ENCODE assay signal across 17 cellular contexts in the genomic region with DNA sequence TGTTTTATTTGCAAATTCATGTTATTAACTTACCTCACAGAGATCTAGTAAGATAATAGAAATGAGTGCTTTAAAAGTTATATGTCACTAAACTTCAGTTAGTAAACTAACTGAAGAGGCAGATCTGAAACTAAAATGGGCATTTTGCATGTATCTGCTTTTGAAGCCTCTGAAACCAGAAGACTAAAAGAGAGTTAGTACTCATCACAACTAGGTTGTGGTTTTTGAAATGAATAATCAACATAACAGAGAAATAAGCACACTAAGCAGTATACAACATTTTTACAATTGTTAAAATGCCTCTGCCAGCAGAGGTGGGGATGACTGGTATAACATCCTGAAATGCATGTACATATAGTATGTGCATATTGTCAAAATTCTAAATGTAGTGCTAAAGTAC.
DNase-seq lines count a peak whose midpoint lies in the region; ATAC-seq, FAIRE-seq and TF ChIP-seq lines count a peak whose summit lies in the region.
"Had no signal": no experiment of that assay in that cellular context is flagged by ENCODE, and none has a peak within 500 bp of the region (broad histone marks: within the 10 kb centered on the region; RNA-seq: fewer than 3 reads in every experiment).

No MANE protein-coding gene starts in this region.

- ATAC-seq in A549 (no peak), GM21825 (IDR thresholded peaks at IDR 0.05; ENCODE audit: unreplicated experiment) (peak; percentile 98), HG03139 (IDR thresholded peaks at IDR 0.05; ENCODE audit: unreplicated experiment) (peak; percentile 99), heart right ventricle (no peak)
- ATAC-seq: gastroesophageal sphincter had no signal

- intact Hi-C loops in heart right ventricle (cut with DNase I): no loop called here
- intact Hi-C loops in Calu3 (cut with micrococcal nuclease; ENCODE audit: unreplicated experiment): no loop called here

- H3K4me2 ChIP-seq in A549: no peak overlapping the region
- H3K4me2 ChIP-seq: smooth muscle cell had no signal

- H3K9me3 ChIP-seq in A549: no peaks in the 10 kb centered on the region
- no peaks in the 10 kb centered on the region; the same call in 1 of the 2 replicates for H3K9me3 ChIP-seq in HAP-1
- no peaks in the 10 kb centered on the region for H3K9me3 ChIP-seq in heart right ventricle
- H3K9me3 ChIP-seq: gastroesophageal sphincter, Peyer's patch had no signal

- H3K4me1 Mint-ChIP-seq in Calu3 (ENCODE audit: low read depth, unreplicated experiment): no peaks in the 10 kb centered on the region
- H3K4me1 Mint-ChIP-seq: neural crest cell had no signal

- no peaks in the 10 kb centered on the region for H3K9me3 Mint-ChIP-seq in Calu3 (ENCODE audit: low read depth, unreplicated experiment)
- H3K9me3 Mint-ChIP-seq: IgD-negative memory B cell, neural crest cell had no signal

- H3K27ac ChIP-seq in A549 (no peak overlapping the region), heart right ventricle (no peak overlapping the region)
- H3K27ac ChIP-seq: 22Rv1, gastroesophageal sphincter, Peyer's patch had no signal

- no peaks in the 10 kb centered on the region for H3K36me3 ChIP-seq in HAP-1 (replicated peaks)
- no peaks in the 10 kb centered on the region for H3K36me3 ChIP-seq in heart right ventricle
- H3K36me3 ChIP-seq: gastroesophageal sphincter, Peyer's patch had no signal

- POLR2A ChIA-PET in A549 (lab: Yijun Ruan, JAX): no interaction called here

- no peak for TF ChIP-seq EP300 in A549 (IDR thresholded peaks at IDR 0.05)

- no peak overlapping the region for H3K4me3 Mint-ChIP-seq in Calu3 (ENCODE audit: low read depth, unreplicated experiment)
- H3K4me3 Mint-ChIP-seq: dendritic cell treated with granulocyte-macrophage colony-stimulating factor and Interleukin-4, amounts not matched to agents 40 ng/mL and 50 ng/mL, for 4 days; IgD-negative memory B cell; neural crest cell had no signal

- in situ Hi-C loops in HAP-1 (cut with MboI; ENCODE audit: low sequenced_read_pairs): no loop called here

- H3K27me3 Mint-ChIP-seq in Calu3 (ENCODE audit: unreplicated experiment): peaks cover 14% of the 10 kb centered on the region
- H3K27me3 Mint-ChIP-seq: dendritic cell treated with granulocyte-macrophage colony-stimulating factor and Interleukin-4, amounts not matched to agents 40 ng/mL and 50 ng/mL, for 4 days; IgD-negative memory B cell had no signal

- H3K27ac Mint-ChIP-seq in Calu3 (ENCODE audit: unreplicated experiment): no peak overlapping the region
- H3K27ac Mint-ChIP-seq: dendritic cell treated with granulocyte-macrophage colony-stimulating factor and Interleukin-4, amounts not matched to agents 40 ng/mL and 50 ng/mL, for 4 days; IgD-negative memory B cell had no signal

- no peaks in the 10 kb centered on the region for H3K4me1 ChIP-seq in A549
- H3K4me1 ChIP-seq in HAP-1: peaks cover 26% of the 10 kb centered on the region
- H3K4me1 ChIP-seq in heart right ventricle: no peaks in the 10 kb centered on the region
- H3K4me1 ChIP-seq: gastroesophageal sphincter, Peyer's patch had no signal

- DNase-seq in A549 (ENCODE audit: low read depth in 1 of 2, low spot score in 1 of 2) (no peak), GM19239 (ENCODE audit: insufficient read length, low spot score) (no peak), HAP-1 (ENCODE audit: low spot score in 2 of 2) (no peak), frontal cortex (ENCODE audit: low spot score in 2 of 2) (no peak), heart right ventricle (no peak), Calu3 (no peak)
- DNase-seq: NCI-H2107, Peyer's patch, T-helper 9 cell had no signal

- H3K27me3 ChIP-seq in HAP-1 (ENCODE audit: low read depth): no peaks in the 10 kb centered on the region
- H3K27me3 ChIP-seq in heart right ventricle: no peaks in the 10 kb centered on the region
- H3K27me3 ChIP-seq: gastroesophageal sphincter, Peyer's patch had no signal

- no peak for TF ChIP-seq RAD21 in A549 (conservative IDR thresholded peaks at IDR 0.05 in 1 of 2, IDR thresholded peaks at IDR 0.05 in 1 of 2)

- CTCF ChIA-PET in A549 (lab: Yijun Ruan, JAX) (no interaction called here), Calu3 (lab: Charles Lee) (no interaction called here)

- H3K36me3 Mint-ChIP-seq in Calu3 (ENCODE audit: insufficient read depth, unreplicated experiment): no peaks in the 10 kb centered on the region
- H3K36me3 Mint-ChIP-seq: IgD-negative memory B cell had no signal

- H3K4me3 ChIP-seq in A549 (no peak overlapping the region), HAP-1 (no peak overlapping the region), heart right ventricle (no peak overlapping the region)
- H3K4me3 ChIP-seq: gastroesophageal sphincter, Peyer's patch, smooth muscle cell had no signal

- BruUV-seq in Calu3 (replicated peaks; lab: Mats Ljungman, UMichigan): no TSS peak

- no peak for FAIRE-seq in A549 (lab: Jason Lieb, UNC)
- peak; percentile 72 for FAIRE-seq in GM19239 (lab: Jason Lieb, UNC)
- FAIRE-seq in frontal cortex (lab: Jason Lieb, UNC): no peak

- TF ChIP-seq CTCF in A549 (IDR thresholded peaks at IDR 0.05) (no peak), heart right ventricle (IDR thresholded peaks at IDR 0.05) (no peak), Calu3 (IDR thresholded peaks at IDR 0.05; ENCODE audit: unreplicated experiment) (no peak)

- TF ChIP-seq POLR2A in A549 (IDR thresholded peaks at IDR 0.05; ENCODE audit: low read length): no peak

TF ChIP-seq in A549, 52 proteins besides CTCF, POLR2A, EP300 and RAD21:
- TF ChIP-seq SMC3 (IDR thresholded peaks at IDR 0.05): no peak
- no peak for TF ChIP-seq POLR2AphosphoS2 (conservative IDR thresholded peaks at IDR 0.05; ENCODE audit: low read length)
- TF ChIP-seq CBX2 (IDR thresholded peaks at IDR 0.05; ENCODE audit: borderline replicate concordance, low read depth): no peak
- peak; percentile 14 for TF ChIP-seq MAFK (IDR thresholded peaks at IDR 0.05; ENCODE audit: partially characterized antibody)

Comparison
In these comparisons a context has a peak if more than half of its experiments do, and no peak if none do; other contexts are left out.
1. ATAC-seq: peak in GM21825 (single experiment) and HG03139 (single experiment); none in A549 (0 of 2) and heart right ventricle (0 of 8).